In genomic region chr5:2747372-2748179, GRCh38 we compare ENCODE assay signal across 17 cellular contexts. TPM values are rescaled to one million over a fixed set of nuclear protein-coding genes. Genes with fewer than 3 reads are reported as not detected.
DNase-seq lines count a peak whose midpoint lies in the region; ATAC-seq and TF ChIP-seq lines count a peak whose summit lies in the region.
"Had no signal": no experiment of that assay in that cellular context is flagged by ENCODE, and none has a peak within 500 bp of the region (broad histone marks: within the 10 kb centered on the region; RNA-seq: fewer than 3 reads in every experiment).

No MANE protein-coding gene starts in this region.

- H3K27ac ChIP-seq in coronary artery = no peak overlapping the region
- H3K27ac ChIP-seq in left lung = peak overlapping the region; percentile 31 to 75
- peak overlapping the region; percentile 77 for H3K27ac ChIP-seq in upper lobe of right lung
- H3K27ac ChIP-seq in gastrocnemius medialis = no peak overlapping the region
- H3K27ac ChIP-seq: body of pancreas, gastroesophageal sphincter had no signal

- H3K36me3 Mint-ChIP-seq in activated naive CD4-positive, alpha-beta T cell treated with anti-CD3 and anti-CD28 coated beads, Interleukin-2, amount 10 ng/mL, durations not matched to agents 7 days and 5 days = peaks cover 9% of the 10 kb centered on the region
- H3K36me3 Mint-ChIP-seq in activated naive CD4-positive, alpha-beta T cell treated with anti-CD3 and anti-CD28 coated beads for 36 hours (ENCODE audit: low read depth) = peaks cover 2% of the 10 kb centered on the region
- H3K36me3 Mint-ChIP-seq: CD8-positive, alpha-beta memory T cell had no signal

- no peaks in the 10 kb centered on the region for H3K9me3 ChIP-seq in left lung
- no peaks in the 10 kb centered on the region for H3K9me3 ChIP-seq in upper lobe of right lung
- no peaks in the 10 kb centered on the region for H3K9me3 ChIP-seq in gastrocnemius medialis
- H3K9me3 ChIP-seq: body of pancreas, gastroesophageal sphincter, SK-N-SH had no signal

- no peak overlapping the region for H3K4me3 Mint-ChIP-seq in activated naive CD4-positive, alpha-beta T cell treated with anti-CD3 and anti-CD28 coated beads, Interleukin-2, amount 10 ng/mL, durations not matched to agents 7 days and 5 days
- H3K4me3 Mint-ChIP-seq in activated naive CD4-positive, alpha-beta T cell treated with anti-CD3 and anti-CD28 coated beads for 36 hours = no peak overlapping the region
- H3K4me3 Mint-ChIP-seq: activated CD8-positive, alpha-beta T cell treated with anti-CD3 and anti-CD28 coated beads, Interleukin-2, amount 10 ng/mL, durations not matched to agents 7 days and 5 days; CD8-positive, alpha-beta memory T cell had no signal

- H3K4me3 ChIP-seq in coronary artery (no peak overlapping the region), left lung (peak overlapping the region; percentile 22 to 42), upper lobe of right lung (peak overlapping the region; percentile 51), gastrocnemius medialis (no peak overlapping the region)
- H3K4me3 ChIP-seq: body of pancreas, gastroesophageal sphincter had no signal

- intact Hi-C loops in activated naive CD4-positive, alpha-beta T cell treated with anti-CD3 and anti-CD28 coated beads for 36 hours (cut with micrococcal nuclease) = loop anchor here (5.0 kb wide), 1 partner anchor 865 kb away; the partner anchor contains the start of gene IRX4
- intact Hi-C loops in left lung (cut with DNase I) (no loop called here), upper lobe of right lung (cut with DNase I) (no loop called here), gastrocnemius medialis (cut with DNase I; ENCODE audit: low total_unique reads) (no loop called here)

- TF ChIP-seq CTCF in coronary artery (IDR thresholded peaks at IDR 0.05) (no peak), left lung (IDR thresholded peaks at IDR 0.05) (no peak), upper lobe of right lung (IDR thresholded peaks at IDR 0.05) (no peak), gastrocnemius medialis (IDR thresholded peaks at IDR 0.05 in 4 of 5, conservative IDR thresholded peaks at IDR 0.05 in 1 of 5) (no peak)

- no peak for TF ChIP-seq POLR2A in gastrocnemius medialis (IDR thresholded peaks at IDR 0.05)

- peaks cover 7% of the 10 kb centered on the region for H3K9me3 Mint-ChIP-seq in activated naive CD4-positive, alpha-beta T cell treated with anti-CD3 and anti-CD28 coated beads, Interleukin-2, amount 10 ng/mL, durations not matched to agents 7 days and 5 days
- H3K9me3 Mint-ChIP-seq in activated naive CD4-positive, alpha-beta T cell treated with anti-CD3 and anti-CD28 coated beads for 36 hours = no peaks in the 10 kb centered on the region

- H3K27ac Mint-ChIP-seq in activated naive CD4-positive, alpha-beta T cell treated with anti-CD3 and anti-CD28 coated beads, Interleukin-2, amount 10 ng/mL, durations not matched to agents 7 days and 5 days = peak overlapping the region; percentile 68
- no peak overlapping the region for H3K27ac Mint-ChIP-seq in activated naive CD4-positive, alpha-beta T cell treated with anti-CD3 and anti-CD28 coated beads for 36 hours
- H3K27ac Mint-ChIP-seq: activated CD8-positive, alpha-beta T cell treated with anti-CD3 and anti-CD28 coated beads, Interleukin-2, amount 10 ng/mL, durations not matched to agents 7 days and 5 days had no signal

- peaks cover 73% of the 10 kb centered on the region for H3K27me3 Mint-ChIP-seq in activated naive CD4-positive, alpha-beta T cell treated with anti-CD3 and anti-CD28 coated beads, Interleukin-2, amount 10 ng/mL, durations not matched to agents 7 days and 5 days
- H3K27me3 Mint-ChIP-seq in activated naive CD4-positive, alpha-beta T cell treated with anti-CD3 and anti-CD28 coated beads for 36 hours (ENCODE audit: low read depth) = peaks cover 58% of the 10 kb centered on the region

- ATAC-seq in left lung = no peak
- ATAC-seq in upper lobe of right lung = no peak
- no peak for ATAC-seq in gastrocnemius medialis
- ATAC-seq in GM21367 (IDR thresholded peaks at IDR 0.05; ENCODE audit: unreplicated experiment) = no peak
- no peak for ATAC-seq in GM19035 (IDR thresholded peaks at IDR 0.05; ENCODE audit: unreplicated experiment)
- ATAC-seq: activated CD8-positive, alpha-beta T cell treated with anti-CD3 and anti-CD28 coated beads, Interleukin-2, amount 10 ng/mL, durations not matched to agents 7 days and 5 days; body of pancreas; gastroesophageal sphincter had no signal

- in situ Hi-C loops in gastrocnemius medialis (cut with MboI; ENCODE audit: low sequenced_read_pairs in 4 of 4) = no loop called here

- H3K4me1 Mint-ChIP-seq in activated naive CD4-positive, alpha-beta T cell treated with anti-CD3 and anti-CD28 coated beads, Interleukin-2, amount 10 ng/mL, durations not matched to agents 7 days and 5 days = no peaks in the 10 kb centered on the region
- H3K4me1 Mint-ChIP-seq in activated naive CD4-positive, alpha-beta T cell treated with anti-CD3 and anti-CD28 coated beads for 36 hours (ENCODE audit: low read depth) = peaks cover 8% of the 10 kb centered on the region

- CTCF ChIA-PET in activated naive CD4-positive, alpha-beta T cell treated with anti-CD3 and anti-CD28 coated beads, Interleukin-2, amount 10 ng/mL, durations not matched to agents 7 days and 5 days (lab: Charles Lee) = no interaction called here
- CTCF ChIA-PET in activated naive CD4-positive, alpha-beta T cell treated with anti-CD3 and anti-CD28 coated beads for 36 hours (lab: Charles Lee) = no interaction called here

- H3K36me3 ChIP-seq in left lung = no peaks in the 10 kb centered on the region
- H3K36me3 ChIP-seq in upper lobe of right lung = no peaks in the 10 kb centered on the region
- no peaks in the 10 kb centered on the region for H3K36me3 ChIP-seq in gastrocnemius medialis
- H3K36me3 ChIP-seq: gastroesophageal sphincter had no signal

- H3K27me3 ChIP-seq in left lung = peaks cover 84 to 98% of the 10 kb centered on the region in 2 donors
- H3K27me3 ChIP-seq in upper lobe of right lung = peaks cover 82% of the 10 kb centered on the region
- peaks cover 64 to 76% (median 71%) of the 10 kb centered on the region in 3 donors for H3K27me3 ChIP-seq in gastrocnemius medialis

- peaks cover 0 to 4% of the 10 kb centered on the region in 2 donors for H3K4me1 ChIP-seq in left lung
- H3K4me1 ChIP-seq in upper lobe of right lung = no peaks in the 10 kb centered on the region
- H3K4me1 ChIP-seq in gastrocnemius medialis = no peaks in the 10 kb centered on the region

- DNase-seq in activated naive CD4-positive, alpha-beta T cell treated with anti-CD3 and anti-CD28 coated beads, Interleukin-2, amount 10 ng/mL, durations not matched to agents 7 days and 5 days = no peak
- no peak for DNase-seq in activated naive CD4-positive, alpha-beta T cell treated with anti-CD3 and anti-CD28 coated beads for 36 hours
- peak; percentile 7 for DNase-seq in coronary artery (ENCODE audit: low spot score)
- DNase-seq in left lung = no peak
- DNase-seq in upper lobe of right lung = no peak
- DNase-seq in gastrocnemius medialis = no peak
- DNase-seq: activated CD8-positive, alpha-beta T cell treated with anti-CD3 and anti-CD28 coated beads, Interleukin-2, amount 10 ng/mL, durations not matched to agents 7 days and 5 days; activated gamma-delta T cell treated with Interleukin-2 at 50 U/mL for 16 hours; body of pancreas; CD8-positive, alpha-beta memory T cell; effector CD4-positive, alpha-beta T cell; OCI-M1; SK-N-SH had no signal

RNA-seq across cellular contexts. Expression of gene IRX2, which starts 3.9 kb away (rescaled TPM):
- total RNA-seq in activated naive CD4-positive, alpha-beta T cell treated with anti-CD3 and anti-CD28 coated beads for 36 hours = not detected
- 10 to 100 TPM; 32.4 to 60.6 TPM for total RNA-seq in left lung
- total RNA-seq in upper lobe of right lung = 56.4 TPM
- total RNA-seq in gastrocnemius medialis = 1 to 10 TPM in 1 of 4 donors, not detected in 3; 2.4 TPM
- total RNA-seq: activated CD8-positive, alpha-beta T cell treated with anti-CD3 and anti-CD28 coated beads, Interleukin-2, amount 10 ng/mL, durations not matched to agents 7 days and 5 days; CD8-positive, alpha-beta memory T cell; G401 had no signal

Comparison
In these comparisons a context has a peak if more than half of its experiments do, and no peak if none do; other contexts are left out.
1. H3K27ac ChIP-seq: peak in left lung (2 of 2) and upper lobe of right lung (single experiment); none in coronary artery (0 of 2) and gastrocnemius medialis (0 of 4).
2. H3K4me3 ChIP-seq: peak in left lung (2 of 2) and upper lobe of right lung (single experiment); none in coronary artery (single experiment) and gastrocnemius medialis (0 of 4).
3. RNA of gene IRX2, which starts 3.9 kb away (total RNA-seq): 32.4 to 60.6 TPM in left lung and 56.4 TPM in upper lobe of right lung (single experiment); 2.4 TPM in gastrocnemius medialis and not detected in activated naive CD4-positive, alpha-beta T cell treated with anti-CD3 and anti-CD28 coated beads for 36 hours; every median in the first group is over 4 times any median in the second.